1 cellular context compared by ENCODE assay signal in genomic region chr6:165823609-165824326, GRCh38.
TF ChIP-seq lines count a peak whose summit lies in the region.

No MANE protein-coding gene starts in this region.

TF ChIP-seq in K562, 482 proteins besides CTCF, POLR2A, EP300 and RAD21 (continued from another document):
- TF ChIP-seq CBX2 (IDR thresholded peaks at IDR 0.05; ENCODE audit: insufficient read depth, low read length, poor library complexity, severe bottlenecking) (no peak), CREM (IDR thresholded peaks at IDR 0.05; ENCODE audit: low read depth) (0 out of 2 replicates have a peak, but pooled peaks have one; percentile 37), TARDBP (IDR thresholded peaks at IDR 0.05) (no peak), BRF1 (IDR thresholded peaks at IDR 0.05; ENCODE audit: borderline replicate concordance, extremely low read depth, insufficient read length) (no peak), ZKSCAN1 (IDR thresholded peaks at IDR 0.05; ENCODE audit: low read depth, low read length) (peak; percentile 68; the same call in 1 of the 2 replicates), IRF2 (CRISPR knock-in tag; IDR thresholded peaks at IDR 0.05) (no peak), ZFX (CRISPR knock-in tag; IDR thresholded peaks at IDR 0.05) (no peak), ATF1 (CRISPR knock-in tag; IDR thresholded peaks at IDR 0.05) (peak; percentile 17; the same call in 1 of the 2 replicates), ATF1 (tag; IDR thresholded peaks at IDR 0.05) (peak; percentile 80), TCF7L2 (IDR thresholded peaks at IDR 0.05; ENCODE audit: low read depth, low read length) (no peak), NR3C1 (CRISPR knock-in tag; IDR thresholded peaks at IDR 0.05) (no peak), ATF3 (IDR thresholded peaks at IDR 0.05) (peak; percentile 62), ATF3 (CRISPR knock-in tag; conservative IDR thresholded peaks at IDR 0.05) (no peak), PRMT5 (CRISPR knock-in tag; IDR thresholded peaks at IDR 0.05) (no peak), MCM7 (IDR thresholded peaks at IDR 0.05) (no peak), ATF7 (IDR thresholded peaks at IDR 0.05) (peak; percentile 20; the same call in 1 of the 2 replicates), CSDE1 (IDR thresholded peaks at IDR 0.05) (no peak), HNRNPL (IDR thresholded peaks at IDR 0.05; ENCODE audit: low read depth, low read length) (no peak), RB1 (IDR thresholded peaks at IDR 0.05; ENCODE audit: low read depth) (no peak), ZMIZ1 (IDR thresholded peaks at IDR 0.05; ENCODE audit: low read depth in 2 of 2, low read length in 2 of 2) (no peak), MCM2 (IDR thresholded peaks at IDR 0.05; ENCODE audit: low read depth) (no peak), ZNF431 (CRISPR knock-in tag; IDR thresholded peaks at IDR 0.05) (no peak), SNAPC5 (CRISPR knock-in tag; IDR thresholded peaks at IDR 0.05) (no peak), ZNF174 (CRISPR knock-in tag; IDR thresholded peaks at IDR 0.05) (no peak), MYC (IDR thresholded peaks at IDR 0.05; ENCODE audit: low read depth, low read length) (no peak), MYC (CRISPR knock-in tag; IDR thresholded peaks at IDR 0.05; ENCODE audit: borderline replicate concordance, low read depth) (no peak), MTF1 (CRISPR knock-in tag; IDR thresholded peaks at IDR 0.05; ENCODE audit: borderline replicate concordance) (no peak), TCFL5 (CRISPR knock-in tag; conservative IDR thresholded peaks at IDR 0.05) (no peak), CBX8 (IDR thresholded peaks at IDR 0.05; ENCODE audit: borderline replicate concordance, extremely low read depth, low read depth, low read length, poor library complexity, severe bottlenecking) (no peak), ZBTB5 (IDR thresholded peaks at IDR 0.05) (no peak)
- TF ChIP-seq, protein P1, sequence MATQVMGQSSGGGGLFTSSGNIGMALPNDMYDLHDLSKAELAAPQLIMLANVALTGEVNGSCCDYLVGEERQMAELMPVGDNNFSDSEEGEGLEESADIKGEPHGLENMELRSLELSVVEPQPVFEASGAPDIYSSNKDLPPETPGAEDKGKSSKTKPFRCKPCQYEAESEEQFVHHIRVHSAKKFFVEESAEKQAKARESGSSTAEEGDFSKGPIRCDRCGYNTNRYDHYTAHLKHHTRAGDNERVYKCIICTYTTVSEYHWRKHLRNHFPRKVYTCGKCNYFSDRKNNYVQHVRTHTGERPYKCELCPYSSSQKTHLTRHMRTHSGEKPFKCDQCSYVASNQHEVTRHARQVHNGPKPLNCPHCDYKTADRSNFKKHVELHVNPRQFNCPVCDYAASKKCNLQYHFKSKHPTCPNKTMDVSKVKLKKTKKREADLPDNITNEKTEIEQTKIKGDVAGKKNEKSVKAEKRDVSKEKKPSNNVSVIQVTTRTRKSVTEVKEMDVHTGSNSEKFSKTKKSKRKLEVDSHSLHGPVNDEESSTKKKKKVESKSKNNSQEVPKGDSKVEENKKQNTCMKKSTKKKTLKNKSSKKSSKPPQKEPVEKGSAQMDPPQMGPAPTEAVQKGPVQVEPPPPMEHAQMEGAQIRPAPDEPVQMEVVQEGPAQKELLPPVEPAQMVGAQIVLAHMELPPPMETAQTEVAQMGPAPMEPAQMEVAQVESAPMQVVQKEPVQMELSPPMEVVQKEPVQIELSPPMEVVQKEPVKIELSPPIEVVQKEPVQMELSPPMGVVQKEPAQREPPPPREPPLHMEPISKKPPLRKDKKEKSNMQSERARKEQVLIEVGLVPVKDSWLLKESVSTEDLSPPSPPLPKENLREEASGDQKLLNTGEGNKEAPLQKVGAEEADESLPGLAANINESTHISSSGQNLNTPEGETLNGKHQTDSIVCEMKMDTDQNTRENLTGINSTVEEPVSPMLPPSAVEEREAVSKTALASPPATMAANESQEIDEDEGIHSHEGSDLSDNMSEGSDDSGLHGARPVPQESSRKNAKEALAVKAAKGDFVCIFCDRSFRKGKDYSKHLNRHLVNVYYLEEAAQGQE (CRISPR knock-in tag; IDR thresholded peaks at IDR 0.05; ENCODE audit: low read depth), result no peak
- TF ChIP-seq, protein P2, sequence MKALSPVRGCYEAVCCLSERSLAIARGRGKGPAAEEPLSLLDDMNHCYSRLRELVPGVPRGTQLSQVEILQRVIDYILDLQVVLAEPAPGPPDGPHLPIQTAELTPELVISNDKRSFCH (CRISPR knock-in tag; IDR thresholded peaks at IDR 0.05), result no peak
- TF ChIP-seq, protein P2 (tag; IDR thresholded peaks at IDR 0.05), result no peak
